8 cellular contexts compared by ENCODE assay signal in the genomic region with DNA sequence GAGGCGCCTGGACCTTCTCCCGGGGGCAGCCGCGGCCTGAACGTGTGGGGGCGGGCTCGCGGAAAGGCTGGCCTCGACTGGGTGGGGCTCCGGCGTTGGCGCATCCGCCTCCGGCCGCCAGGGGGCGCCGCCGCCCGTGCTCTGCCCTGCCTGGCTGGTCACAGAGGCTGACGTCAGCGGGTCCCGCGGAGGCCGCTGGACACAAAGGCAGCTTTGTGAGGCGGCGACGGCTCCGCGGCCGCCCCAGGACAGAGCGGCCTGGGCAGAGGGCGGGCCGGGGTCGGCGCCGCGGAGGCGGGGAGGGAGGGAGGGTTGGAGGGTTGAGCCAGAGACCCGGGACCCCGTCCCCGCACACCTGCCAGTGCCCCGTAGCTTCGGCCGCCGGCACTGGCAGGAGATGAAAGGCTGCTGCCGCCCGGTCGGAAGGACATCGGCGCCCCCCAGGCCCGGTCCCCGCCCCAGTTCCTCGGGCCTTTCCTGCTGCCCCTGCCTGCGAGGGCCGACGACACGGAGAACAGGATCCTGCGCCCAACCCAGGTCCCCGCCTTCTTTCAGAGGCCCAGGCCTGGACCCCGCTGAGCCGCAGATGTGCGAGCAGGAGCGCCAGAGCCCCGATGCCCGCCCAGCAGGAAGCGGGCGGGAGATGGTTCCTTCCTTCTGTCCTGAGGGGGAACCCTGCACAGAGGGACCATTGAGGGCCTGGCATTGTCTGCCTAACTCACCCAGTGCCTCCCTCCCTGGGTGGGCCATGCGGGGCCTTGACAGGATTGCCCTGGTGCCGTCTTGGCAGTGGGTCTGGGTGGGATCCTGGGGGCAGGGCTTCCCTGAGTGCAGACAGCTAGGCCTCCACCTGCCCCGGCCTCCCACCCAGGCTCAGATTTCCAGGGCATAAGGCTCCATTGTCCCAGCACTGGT. TPM values are rescaled to one million over a fixed set of nuclear protein-coding genes. Genes with fewer than 3 reads are reported as not detected.
DNase-seq lines count a peak whose midpoint lies in the region; ATAC-seq and TF ChIP-seq lines count a peak whose summit lies in the region.

No MANE protein-coding gene starts in this region.

- H4K20me1 ChIP-seq in OCI-LY1 (ENCODE audit: insufficient read depth, low read length), result no peaks in the 10 kb centered on the region

- H3K27me3 ChIP-seq in OCI-LY1 (ENCODE audit: insufficient read depth, low read length), result no peaks in the 10 kb centered on the region

- ATAC-seq in HG03442 (IDR thresholded peaks at IDR 0.05; ENCODE audit: unreplicated experiment) (peak; percentile 87), mucosa of descending colon (peak; percentile 96)

- no peaks in the 10 kb centered on the region for H3F3A ChIP-seq in OCI-LY1 (ENCODE audit: insufficient read depth, low read length)

- H3K79me2 ChIP-seq in OCI-LY1 (ENCODE audit: insufficient read depth, low read length), result no peaks in the 10 kb centered on the region

- H2AFZ ChIP-seq in OCI-LY1 (ENCODE audit: low read length), result no peak overlapping the region

- H3K9ac ChIP-seq in OCI-LY1 (ENCODE audit: low read length), result peak overlapping the region; percentile 19; the same call in 1 of the 2 replicates

- TF ChIP-seq CTCF in C4-2B (conservative IDR thresholded peaks at IDR 0.05), result peak; percentile 98
- peak; percentile 89 for TF ChIP-seq CTCF in OCI-LY1 (IDR thresholded peaks at IDR 0.05; ENCODE audit: low read length)
- peak; percentile 98 for TF ChIP-seq CTCF in mucosa of descending colon (IDR thresholded peaks at IDR 0.05)

- H3K27ac ChIP-seq in C4-2B (peak overlapping the region; percentile 76), OCI-LY1 (ENCODE audit: low read depth, low read length, poor library complexity, severe bottlenecking) (no peak overlapping the region)

- H3K4me2 ChIP-seq in OCI-LY1 (ENCODE audit: low read length), result peak overlapping the region; percentile 51

- peak overlapping the region; percentile 42 for H3K4me3 ChIP-seq in OCI-LY1 (ENCODE audit: low read depth, low read length, poor library complexity, severe bottlenecking)
- H3K4me3 ChIP-seq in mucosa of descending colon, result peak overlapping the region; percentile 24

- DNase-seq in activated T-cell treated with anti-CD3 and anti-CD28 coated beads for 24 hours (ENCODE audit: low read depth), result peak; percentile 82
- DNase-seq in epidermal melanocyte (ENCODE audit: insufficient read length, low spot score), result peak; percentile 98
- peak; percentile 94 to 96 (median 94) for DNase-seq in mucosa of descending colon
- peak; percentile 56 to 63 for DNase-seq in stimulated activated CD8-positive, alpha-beta memory T cell treated with anti-CD3 and anti-CD28 coated beads, Interleukin-4, amount 100 ng/mL, for 1 hour (ENCODE audit: low read depth in 2 of 2, low spot score in 1 of 2)

- peaks cover 35% of the 10 kb centered on the region for H3K36me3 ChIP-seq in OCI-LY1 (ENCODE audit: insufficient read depth, low read length)
- peaks cover 6% of the 10 kb centered on the region for H3K36me3 ChIP-seq in mucosa of descending colon (ENCODE audit: low read depth)

- no peaks in the 10 kb centered on the region for H3K9me2 ChIP-seq in OCI-LY1 (ENCODE audit: low read depth, low read length)

- intact Hi-C loops in mucosa of descending colon (cut with DNase I, micrococcal nuclease), result no loop called here

- peak; percentile 48 for TF ChIP-seq POLR2A in GM19193 (IDR thresholded peaks at IDR 0.05; ENCODE audit: extremely low read depth, insufficient read depth, insufficient read length)

- H3K4me1 ChIP-seq in OCI-LY1 (ENCODE audit: insufficient read depth, low read length, severe bottlenecking), result peaks cover 13% of the 10 kb centered on the region
- peaks cover 17% of the 10 kb centered on the region for H3K4me1 ChIP-seq in mucosa of descending colon (ENCODE audit: low read depth)

- H3K9me3 ChIP-seq in OCI-LY1 (ENCODE audit: low read length) (no peaks in the 10 kb centered on the region), mucosa of descending colon (no peaks in the 10 kb centered on the region)

RNA-seq across cellular contexts. Expression of a gene that starts 8.7 kb away (rescaled TPM):
- total RNA-seq in mucosa of descending colon, result 100 to 1,000 TPM in 1 of 3 donors, 10 to 100 TPM in 2; 42.0 to 129 (median 59.2) TPM

RNA-seq across cellular contexts. Expression of a gene that starts 18.6 kb away (rescaled TPM):
- total RNA-seq in mucosa of descending colon, result under 1 TPM in 1 of 3 donors, not detected in 2; 0.32 TPM

RNA-seq across cellular contexts. Expression of a gene that starts 24.3 kb away (rescaled TPM):
- total RNA-seq in mucosa of descending colon, result 100 to 1,000 TPM in 1 of 3 donors, 10 to 100 TPM in 2; 47.0 to 190 (median 96.4) TPM

RNA-seq across cellular contexts. Expression of a gene that starts 31.9 kb away (rescaled TPM):
- total RNA-seq in mucosa of descending colon, result 10 to 100 TPM; 54.8 to 59.8 (median 57.0) TPM

RNA-seq across cellular contexts. Expression of a gene that starts 38.9 kb away (rescaled TPM):
- 1 to 10 TPM; 1.4 to 2.9 (median 1.4) TPM for total RNA-seq in mucosa of descending colon
